31 cellular contexts compared by ENCODE assay signal in genomic region chr12:89015419-89015818, GRCh38.
"Had no signal": no experiment of that assay in that cellular context is flagged by ENCODE, and none has a peak within 500 bp of the region (broad histone marks: within the 10 kb centered on the region; RNA-seq: fewer than 3 reads in every experiment).

No MANE protein-coding gene starts in this region.

- H3K4me3 ChIP-seq: body of pancreas, esophagus squamous epithelium, gastroesophageal sphincter had no signal

- H3K27ac ChIP-seq: body of pancreas, epithelial cell of prostate, esophagus squamous epithelium, gastroesophageal sphincter, WERI-Rb-1 had no signal

- H3K9me3 ChIP-seq: body of pancreas, esophagus squamous epithelium, gastroesophageal sphincter had no signal

- ATAC-seq: activated CD4-positive, CD25-positive, alpha-beta regulatory T cell treated with anti-CD3 and anti-CD28 coated beads, Interleukin-2, amount 50 U/mL, for 24 hours; activated CD8-positive, alpha-beta T cell treated with anti-CD3 and anti-CD28 coated beads for 36 hours; activated T-cell treated with anti-CD3 and anti-CD28 coated beads, Interleukin-2, amount 50 U/mL, for 4 hours; activated T-helper 17 cell treated with anti-CD3 and anti-CD28 coated beads, Interleukin-2, amount 50 U/mL, for 72 hours; body of pancreas; effector memory CD8-positive, alpha-beta T cell; gastroesophageal sphincter had no signal

- H3K27me3 ChIP-seq: body of pancreas, esophagus squamous epithelium, gastroesophageal sphincter had no signal

- H3K36me3 ChIP-seq: esophagus squamous epithelium, gastroesophageal sphincter, WERI-Rb-1 had no signal

- FAIRE-seq: colon, endometrium, endothelial cell of umbilical vein had no signal

- DNase-seq: activated B cell treated with CpG ODN at 0.5 μM for 24 hours; activated CD4-positive, alpha-beta T cell treated with anti-CD3 and anti-CD28 coated beads for 48 hours; activated CD4-positive, alpha-beta T cell treated with anti-CD3 and anti-CD28 coated beads, Interleukin-2, amount 50 U/mL, for 1 hour; activated CD4-positive, alpha-beta T cell treated with anti-CD3 and anti-CD28 coated beads, Interleukin-2, amount 50 U/mL, for 48 hours; activated CD8-positive, alpha-beta memory T cell treated with anti-CD3 and anti-CD28 coated beads for 24 hours; activated CD8-positive, alpha-beta T cell treated with anti-CD3 and anti-CD28 coated beads for 36 hours; activated effector memory CD4-positive, alpha-beta T cell treated with Interleukin-2 at 50 U/mL for 16 hours; activated gamma-delta T cell treated with Interleukin-2 at 50 U/mL for 16 hours; activated naive CD4-positive, alpha-beta T cell treated with anti-CD3 and anti-CD28 coated beads, Interleukin-2, amount 50 U/mL, for 16 hours; activated naive CD4-positive, alpha-beta T cell treated with Interleukin-2 at 50 U/mL for 16 hours; activated T-cell treated with anti-CD3 and anti-CD28 coated beads, Interleukin-2, amount 50 U/mL, for 4 hours; amygdala; aorta; body of pancreas; caudate nucleus; cortex of kidney; dermis blood vessel endothelial cell; effector CD4-positive, alpha-beta T cell; effector memory CD8-positive, alpha-beta T cell; esophagus squamous epithelium; foreskin melanocyte; head of caudate nucleus; T-helper 9 cell; WERI-Rb-1 had no signal
